ENCODE assay signal across 17 cellular contexts in genomic region chr2:155830817-155831579, GRCh38.
"Had no signal": no experiment of that assay in that cellular context is flagged by ENCODE, and none has a peak within 500 bp of the region (broad histone marks: within the 10 kb centered on the region; RNA-seq: fewer than 3 reads in every experiment).

No MANE protein-coding gene starts in this region.

- DNase-seq: activated CD4-positive, alpha-beta T cell treated with anti-CD3 and anti-CD28 coated beads for 4 hours; activated CD8-positive, alpha-beta T cell treated with anti-CD3 and anti-CD28 coated beads for 36 hours; activated gamma-delta T cell; activated T-cell treated with anti-CD3 and anti-CD28 coated beads, Interleukin-2, amount 50 U/mL, for 4 hours; amniotic stem cell; cerebellar nuclear complex; effector CD8-positive, alpha-beta T cell; heart left ventricle; immature natural killer cell; occipital lobe; stimulated activated CD4-positive, alpha-beta T cell treated with anti-CD3 and anti-CD28 coated beads, Interleukin-15, amount 100 ng/mL, for 24 hours; stimulated activated CD4-positive, alpha-beta T cell treated with anti-CD3 and anti-CD28 coated beads, Interleukin-4, amount 100 ng/mL, for 1 hour; stimulated activated naive CD4-positive, alpha-beta T cell; substantia nigra; T-helper 17 cell had no signal

- H3K27ac ChIP-seq: heart left ventricle, right atrium auricular region had no signal

- H3K4me1 ChIP-seq: heart left ventricle, right atrium auricular region had no signal

- H3K4me3 ChIP-seq: heart left ventricle, right atrium auricular region, tibial nerve had no signal

- H3K27me3 ChIP-seq: heart left ventricle, right atrium auricular region, tibial nerve had no signal

- H3K9me3 ChIP-seq: heart left ventricle, right atrium auricular region, tibial nerve had no signal

- H3K36me3 ChIP-seq: heart left ventricle, right atrium auricular region, tibial nerve had no signal
